Comparison of ENCODE assay signal across 13 cellular contexts in the genomic region with DNA sequence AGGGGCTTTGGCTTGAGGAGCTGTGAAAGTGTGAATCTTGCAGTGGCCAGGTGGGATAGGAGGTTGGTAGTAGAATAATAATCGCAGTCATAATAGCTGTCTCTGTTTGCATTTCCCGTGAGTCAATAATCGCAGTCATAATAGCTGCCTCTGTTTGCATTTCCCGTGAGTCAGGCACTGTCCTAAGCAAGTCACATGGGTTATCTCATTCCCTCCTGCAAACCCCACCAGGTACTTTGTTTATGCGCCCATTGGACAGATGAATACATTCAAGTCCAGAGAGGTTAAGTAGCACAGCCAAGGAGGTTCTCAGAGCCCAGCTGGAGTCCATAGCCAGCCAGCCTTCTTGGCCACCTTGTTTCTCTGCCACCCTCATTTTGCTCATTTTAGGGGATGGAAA.
A peak's percentile ranks its signal among the peaks of the same experiment; 100 is the strongest.
DNase-seq lines count a peak whose midpoint lies in the region; ATAC-seq and TF ChIP-seq lines count a peak whose summit lies in the region.
"Had no signal": no experiment of that assay in that cellular context is flagged by ENCODE, and none has a peak within 500 bp of the region (broad histone marks: within the 10 kb centered on the region; RNA-seq: fewer than 3 reads in every experiment).

No MANE protein-coding gene starts in this region.

- DNase-seq in COR-L47 (lab: John Stamatoyannopoulos, UW) = peak; percentile 36
- DNase-seq in LNCaP clone FGC (ENCODE audit: low read depth) = peak; percentile 72
- DNase-seq in NCI-H774 (lab: John Stamatoyannopoulos, UW) = peak; percentile 72
- DNase-seq in epithelial cell of esophagus (ENCODE audit: low read depth) = peak; percentile 17
- no peak for DNase-seq in NCI-H748 (lab: John Stamatoyannopoulos, UW; ENCODE audit: unreplicated experiment)
- DNase-seq: AML-193; CD4-positive, CD25-positive, alpha-beta regulatory T cell; GOT3; NCI-H187 treated with DMSO at 0.1 percent for 48 hours; NCI-H510A treated with DMSO at 0.1 percent for 48 hours; T-helper 17 cell had no signal

- ATAC-seq in HG03175 (IDR thresholded peaks at IDR 0.05; ENCODE audit: unreplicated experiment) = no peak
- no peak for ATAC-seq in HG02885 (IDR thresholded peaks at IDR 0.05; ENCODE audit: poor library complexity, unreplicated experiment)
- ATAC-seq: T-helper 17 cell had no signal

- TF ChIP-seq CTCF in LNCaP clone FGC (IDR thresholded peaks at IDR 0.05; ENCODE audit: control insufficient read depth, extremely low read depth, insufficient read depth) = no peak
- no peak for TF ChIP-seq CTCF in epithelial cell of esophagus (IDR thresholded peaks at IDR 0.05; ENCODE audit: insufficient read depth, low read depth, low read length, missing control alignments)

- H3K4me3 ChIP-seq in LNCaP clone FGC (ENCODE audit: low read depth, low read length) (no peak overlapping the region), epithelial cell of esophagus (ENCODE audit: low read length) (no peak overlapping the region)
